2 cellular contexts compared by ENCODE assay signal in the genomic region with DNA sequence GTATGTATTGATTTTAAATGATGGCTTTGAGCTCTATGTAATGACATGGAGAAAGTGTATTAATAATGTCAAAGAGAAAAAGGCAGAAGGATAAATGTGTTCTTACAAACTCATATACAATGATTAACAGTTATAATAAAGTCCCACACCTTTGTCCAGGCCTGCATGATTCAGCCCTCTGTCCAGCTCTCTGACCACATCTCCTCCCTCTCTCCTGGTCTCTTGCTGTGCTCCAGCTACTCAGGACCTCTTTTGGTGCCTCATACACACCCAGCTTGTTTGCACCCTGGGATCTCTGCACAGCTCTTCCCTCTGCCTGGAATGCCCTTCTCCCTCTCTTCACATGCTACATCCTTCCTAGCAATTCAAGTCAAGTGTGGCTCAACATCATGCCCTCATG.
TF ChIP-seq lines count a peak whose summit lies in the region.

No MANE protein-coding gene starts in this region.

TF ChIP-seq in endothelial cell of umbilical vein, 7 proteins besides CTCF, POLR2A, EP300 and RAD21:
- TF ChIP-seq POLR2AphosphoS5 (IDR thresholded peaks at IDR 0.05; ENCODE audit: insufficient read depth, low read depth, low read length): no peak
- no peak for TF ChIP-seq MYC (IDR thresholded peaks at IDR 0.05; ENCODE audit: low read depth, low read length)
- no peak for TF ChIP-seq JUN (IDR thresholded peaks at IDR 0.05; ENCODE audit: borderline replicate concordance, insufficient read depth, insufficient read length, low read depth)
- no peak for TF ChIP-seq GATA2 (IDR thresholded peaks at IDR 0.05; ENCODE audit: insufficient read depth, insufficient read length, low read depth, low read length)
- no peak for TF ChIP-seq EZH2 (IDR thresholded peaks at IDR 0.05; ENCODE audit: borderline replicate concordance, low read depth, low read length, severe bottlenecking)
- no peak for TF ChIP-seq FOS (IDR thresholded peaks at IDR 0.05; ENCODE audit: borderline replicate concordance, insufficient read depth, low read length)
- no peak for TF ChIP-seq MAX (IDR thresholded peaks at IDR 0.05; ENCODE audit: insufficient read depth, insufficient read length)

TF ChIP-seq in GM23338, 12 proteins besides CTCF, POLR2A, EP300 and RAD21:
- TF ChIP-seq NANOG (IDR thresholded peaks at IDR 0.05; ENCODE audit: borderline replicate concordance) (no peak), ZNF462 (CRISPR knock-in tag; IDR thresholded peaks at IDR 0.05) (no peak), CREB1 (CRISPR knock-in tag; IDR thresholded peaks at IDR 0.05; ENCODE audit: low read depth) (no peak), ETS1 (IDR thresholded peaks at IDR 0.05) (no peak), ZNF331 (CRISPR knock-in tag; IDR thresholded peaks at IDR 0.05; ENCODE audit: low read depth) (no peak), EZH2 (IDR thresholded peaks at IDR 0.05; ENCODE audit: low read depth, unreplicated experiment) (no peak), EZH2phosphoT487 (IDR thresholded peaks at IDR 0.05; ENCODE audit: unreplicated experiment) (no peak), REST (IDR thresholded peaks at IDR 0.05; ENCODE audit: unreplicated experiment) (no peak), ZNF114 (CRISPR knock-in tag; IDR thresholded peaks at IDR 0.05) (no peak), STAT1 (IDR thresholded peaks at IDR 0.05; ENCODE audit: unreplicated experiment) (no peak), POLR2AphosphoS5 (IDR thresholded peaks at IDR 0.05; ENCODE audit: low read depth) (no peak), JUNB (IDR thresholded peaks at IDR 0.05; ENCODE audit: unreplicated experiment) (no peak)
